In the genomic region with DNA sequence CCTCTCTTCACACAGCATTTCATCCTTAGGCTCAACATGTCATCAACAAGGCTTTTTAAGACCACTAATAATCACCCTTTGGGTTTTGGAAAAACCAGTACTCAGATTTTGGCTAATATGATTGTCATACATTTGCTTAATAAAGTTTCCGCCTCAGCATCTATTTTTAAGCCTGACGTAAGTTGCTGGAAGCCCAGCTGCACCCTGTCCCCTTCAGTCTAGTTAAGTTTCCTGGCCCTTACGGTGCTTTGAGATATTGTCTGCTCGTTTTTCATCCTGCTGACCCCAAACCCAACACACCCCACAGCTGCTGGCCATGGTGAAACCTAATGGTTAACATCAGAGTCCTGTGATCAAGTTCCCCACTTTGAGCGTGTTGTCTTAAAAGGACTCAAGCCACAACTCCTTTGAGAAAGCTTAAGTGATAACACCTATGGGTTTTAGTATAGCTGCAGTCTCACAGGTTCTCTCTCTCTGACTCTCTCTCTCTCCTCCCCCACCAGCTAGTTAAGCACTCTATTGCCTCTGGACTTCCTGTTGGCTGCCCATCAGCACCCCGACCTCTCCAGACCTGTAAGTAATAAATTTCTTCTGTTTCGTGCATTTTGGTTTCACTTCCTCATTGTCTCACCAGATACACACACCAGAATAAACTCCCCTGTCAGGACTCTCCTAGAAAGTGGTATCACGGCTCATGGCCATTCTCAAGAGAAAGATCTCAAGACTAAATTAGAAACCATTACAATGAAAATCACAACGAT, we compare ENCODE assay signal across 16 cellular contexts.
A peak's percentile ranks its signal among the peaks of the same experiment; 100 is the strongest.
DNase-seq lines count a peak whose midpoint lies in the region; ATAC-seq and FAIRE-seq lines count a peak whose summit lies in the region.
"Had no signal": no experiment of that assay in that cellular context is flagged by ENCODE, and none has a peak within 500 bp of the region (broad histone marks: within the 10 kb centered on the region; RNA-seq: fewer than 3 reads in every experiment).

No MANE protein-coding gene starts in this region.

- peak; percentile 86 for DNase-seq in RPMI8226
- DNase-seq in NCI-H146 treated with DMSO at 0.1 percent for 48 hours (lab: John Stamatoyannopoulos, UW; ENCODE audit: unreplicated experiment) = no peak
- no peak for DNase-seq in stimulated activated CD4-positive, alpha-beta T cell treated with anti-CD3 and anti-CD28 coated beads, Interleukin-2, amount 100 ng/mL, for 48 hours
- no peak for DNase-seq in effector CD4-positive, alpha-beta T cell
- DNase-seq: ACHN; activated CD8-positive, alpha-beta memory T cell treated with anti-CD3 and anti-CD28 coated beads, Interleukin-2, amount 10 ng/mL, durations not matched to agents 7 days and 5 days; DMS79 treated with DMSO at 0.1 percent for 48 hours; NCI-H510A treated with DMSO at 0.1 percent for 48 hours; pancreas; upper lobe of left lung had no signal

- ATAC-seq in GM21367 (IDR thresholded peaks at IDR 0.05; ENCODE audit: unreplicated experiment) = peak; percentile 79
- ATAC-seq in HG03175 (IDR thresholded peaks at IDR 0.05; ENCODE audit: unreplicated experiment) = peak; percentile 85
- ATAC-seq in GM18511 (IDR thresholded peaks at IDR 0.05; ENCODE audit: unreplicated experiment) = no peak
- ATAC-seq: activated CD8-positive, alpha-beta memory T cell treated with anti-CD3 and anti-CD28 coated beads, Interleukin-2, amount 10 ng/mL, durations not matched to agents 7 days and 5 days; pancreas had no signal

- FAIRE-seq in A204.1 (lab: Jason Lieb, UNC) = peak; percentile 77
- FAIRE-seq: astrocyte, islet of Langerhans, pancreas had no signal
